8 cellular contexts compared by ENCODE assay signal in the genomic region with DNA sequence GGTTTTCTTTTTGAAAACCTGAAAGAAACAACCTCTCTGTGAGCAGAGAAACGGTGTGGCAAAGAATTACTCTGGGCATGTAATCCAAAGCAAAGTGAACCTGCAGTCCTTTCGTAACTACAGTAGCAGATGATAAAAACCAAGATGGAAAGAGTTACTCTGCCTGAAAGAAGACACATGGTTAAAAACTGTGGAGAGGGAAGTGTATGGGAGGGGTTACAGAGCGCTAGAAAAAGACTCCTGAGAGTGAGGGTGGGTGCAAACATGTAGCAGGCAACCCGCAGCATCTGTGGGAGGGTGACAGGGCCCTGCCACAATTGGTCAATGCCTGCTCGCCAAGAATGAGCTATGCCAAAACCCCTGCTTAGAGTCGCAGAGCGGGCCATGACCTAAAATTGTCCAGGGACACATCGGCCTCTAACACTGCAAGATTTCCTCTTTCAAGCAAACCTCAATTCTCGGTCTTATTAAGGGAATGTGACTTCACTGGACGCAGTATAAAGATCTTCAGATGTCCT. TPM values are rescaled to one million over a fixed set of nuclear protein-coding genes. Genes with fewer than 3 reads are reported as not detected.
DNase-seq lines count a peak whose midpoint lies in the region; ATAC-seq and TF ChIP-seq lines count a peak whose summit lies in the region.

No MANE protein-coding gene starts in this region.

- no peaks in the 10 kb centered on the region for H3K27me3 ChIP-seq in left lung

- H3K4me3 Mint-ChIP-seq in MCF 10A (ENCODE audit: unreplicated experiment), result peak overlapping the region; percentile 88

- peaks cover under 1% of the 10 kb centered on the region; the same call in 1 of the 2 replicates for H3K36me3 ChIP-seq in ES-I3 (ENCODE audit: insufficient read depth, low read length)
- peaks cover 8 to 24% of the 10 kb centered on the region in 2 experiments; a peak in 2 of 3 replicates for H3K36me3 ChIP-seq in HEK293 (ENCODE audit: control insufficient read depth in 2 of 2, insufficient read depth in 1 of 2, low read length in 2 of 2)
- peaks cover 0 to 27% of the 10 kb centered on the region in 2 donors for H3K36me3 ChIP-seq in left lung

- H3K9ac ChIP-seq in ES-I3 (ENCODE audit: low read depth, low read length), result peak overlapping the region; percentile 92

- CTCF ChIA-PET in HEK293 (lab: Yijun Ruan, JAX), result interaction anchor here (0.6 to 1.0 kb wide), 10 partner anchors 10 to 982 kb away, joined by 3 to 5 read pairs (median 3); no protein-coding TSS in a partner anchor
- CTCF ChIA-PET in MCF 10A (lab: Yijun Ruan, JAX), result interaction anchor here (0.5 to 2.0 kb wide), 6 partner anchors 14 to 165 kb away, joined by 3 to 12 read pairs (median 4); no protein-coding TSS in a partner anchor

- TF ChIP-seq CTCF in HEK293 (tag by site-specific recombination; IDR thresholded peaks at IDR 0.05) (no peak), MCF 10A (IDR thresholded peaks at IDR 0.05; ENCODE audit: unreplicated experiment) (no peak), left lung (IDR thresholded peaks at IDR 0.05) (no peak)

- H3K27ac Mint-ChIP-seq in MCF 10A (ENCODE audit: low read depth, unreplicated experiment), result peak overlapping the region; percentile 99

- H3K4me1 Mint-ChIP-seq in MCF 10A (ENCODE audit: insufficient read depth, unreplicated experiment), result peaks cover 15% of the 10 kb centered on the region

- H3K27ac ChIP-seq in HEK293 (ENCODE audit: extremely low read depth, low read depth, low read length), result peak overlapping the region; percentile 84
- H3K27ac ChIP-seq in left lung, result peak overlapping the region; percentile 87 to 98

- intact Hi-C loops in MCF 10A (cut with micrococcal nuclease) (no loop called here), left lung (cut with DNase I) (no loop called here)

- POLR2A ChIA-PET in HEK293 (lab: Yijun Ruan, JAX), result interaction anchor here (0.6 to 1.7 kb wide), 6 partner anchors 8 to 55 kb away, joined by 3 to 6 read pairs (median 4); partner anchors contain the start of gene RHEBL1
- POLR2A ChIA-PET in MCF 10A (lab: Yijun Ruan, JAX), result interaction anchor here (0.5 to 1.5 kb wide), 15 partner anchors 10 to 194 kb away, joined by 3 to 8 read pairs (median 3); partner anchors contain the start of genes ARF3, DDN, DDX23 and RND1

- peak; percentile 12 for ATAC-seq in left lung
- peak; percentile 62 for ATAC-seq in stimulated activated naive CD8-positive, alpha-beta T cell treated with anti-CD3 and anti-CD28 coated beads, Interleukin-15, Interleukin-2, amounts not matched to agents 100 U/mL and 50 U/mL, for 24 hours
- no peak for ATAC-seq in GM21526 (IDR thresholded peaks at IDR 0.05; ENCODE audit: low FRiP score, unreplicated experiment)

- H3K4me1 ChIP-seq in ES-I3 (ENCODE audit: insufficient read depth, low read length) (no peaks in the 10 kb centered on the region; the same call in 1 of the 2 replicates), HEK293 (ENCODE audit: control insufficient read depth, insufficient read depth, low read length) (no peaks in the 10 kb centered on the region; the same call in 1 of the 2 replicates), left lung (peaks cover 8 to 33% of the 10 kb centered on the region in 2 donors)

- H3K4me3 ChIP-seq in HEK293 (ENCODE audit: low read depth, low read length) (peak overlapping the region; percentile 95), left lung (peak overlapping the region; percentile 68 to 83)

- H3K27me3 Mint-ChIP-seq in MCF 10A (ENCODE audit: insufficient read depth, unreplicated experiment), result no peaks in the 10 kb centered on the region

- H3K9me3 Mint-ChIP-seq in MCF 10A (ENCODE audit: unreplicated experiment), result no peaks in the 10 kb centered on the region

- H3K9me3 ChIP-seq in ES-I3 (ENCODE audit: control insufficient read depth, insufficient read depth, low read length), result no peaks in the 10 kb centered on the region
- H3K9me3 ChIP-seq in HEK293 (ENCODE audit: control insufficient read depth, insufficient read depth, low read depth, low read length), result no peaks in the 10 kb centered on the region
- H3K9me3 ChIP-seq in left lung, result no peaks in the 10 kb centered on the region

- DNase-seq in OCI-M1 (lab: John Stamatoyannopoulos, UW), result peak; percentile 86
- peak; percentile 42 for DNase-seq in MCF 10A (ENCODE audit: unreplicated experiment)
- DNase-seq in left lung, result no peak
- DNase-seq in stimulated activated naive CD8-positive, alpha-beta T cell treated with anti-CD3 and anti-CD28 coated beads, Interleukin-15, Interleukin-2, amounts not matched to agents 100 U/mL and 50 U/mL, for 24 hours, result peak; percentile 66
- DNase-seq in islet precursor cell, result no peak

- BruUV-seq in MCF 10A (replicated peaks; lab: Mats Ljungman, UMichigan), result no TSS peak

- H3K36me3 Mint-ChIP-seq in MCF 10A (ENCODE audit: insufficient read depth, unreplicated experiment), result peaks cover 37% of the 10 kb centered on the region

TF ChIP-seq in HEK293, 187 proteins besides CTCF, POLR2A, EP300 and RAD21:
- no peak for TF ChIP-seq ZBTB7A (tag by site-specific recombination; IDR thresholded peaks at IDR 0.05; ENCODE audit: low read depth)
- 0 out of 2 replicates have a peak, but pooled peaks have one; percentile 11 for TF ChIP-seq PRDM1 (tag by site-specific recombination; IDR thresholded peaks at IDR 0.05)
- TF ChIP-seq, protein P1, sequence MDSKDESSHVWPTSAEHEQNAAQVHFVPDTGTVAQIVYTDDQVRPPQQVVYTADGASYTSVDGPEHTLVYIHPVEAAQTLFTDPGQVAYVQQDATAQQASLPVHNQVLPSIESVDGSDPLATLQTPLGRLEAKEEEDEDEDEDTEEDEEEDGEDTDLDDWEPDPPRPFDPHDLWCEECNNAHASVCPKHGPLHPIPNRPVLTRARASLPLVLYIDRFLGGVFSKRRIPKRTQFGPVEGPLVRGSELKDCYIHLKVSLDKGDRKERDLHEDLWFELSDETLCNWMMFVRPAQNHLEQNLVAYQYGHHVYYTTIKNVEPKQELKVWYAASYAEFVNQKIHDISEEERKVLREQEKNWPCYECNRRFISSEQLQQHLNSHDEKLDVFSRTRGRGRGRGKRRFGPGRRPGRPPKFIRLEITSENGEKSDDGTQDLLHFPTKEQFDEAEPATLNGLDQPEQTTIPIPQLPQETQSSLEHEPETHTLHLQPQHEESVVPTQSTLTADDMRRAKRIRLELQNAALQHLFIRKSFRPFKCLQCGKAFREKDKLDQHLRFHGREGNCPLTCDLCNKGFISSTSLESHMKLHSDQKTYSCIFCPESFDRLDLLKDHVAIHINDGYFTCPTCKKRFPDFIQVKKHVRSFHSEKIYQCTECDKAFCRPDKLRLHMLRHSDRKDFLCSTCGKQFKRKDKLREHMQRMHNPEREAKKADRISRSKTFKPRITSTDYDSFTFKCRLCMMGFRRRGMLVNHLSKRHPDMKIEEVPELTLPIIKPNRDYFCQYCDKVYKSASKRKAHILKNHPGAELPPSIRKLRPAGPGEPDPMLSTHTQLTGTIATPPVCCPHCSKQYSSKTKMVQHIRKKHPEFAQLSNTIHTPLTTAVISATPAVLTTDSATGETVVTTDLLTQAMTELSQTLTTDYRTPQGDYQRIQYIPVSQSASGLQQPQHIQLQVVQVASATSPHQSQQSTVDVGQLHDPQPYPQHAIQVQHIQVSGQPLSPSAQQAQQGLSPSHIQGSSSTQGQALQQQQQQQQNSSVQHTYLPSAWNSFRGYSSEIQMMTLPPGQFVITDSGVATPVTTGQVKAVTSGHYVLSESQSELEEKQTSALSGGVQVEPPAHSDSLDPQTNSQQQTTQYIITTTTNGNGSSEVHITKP (tag by site-specific recombination; IDR thresholded peaks at IDR 0.05), result peak; percentile 30; the same call in 1 of the 2 replicates
- TF ChIP-seq, protein P2, sequence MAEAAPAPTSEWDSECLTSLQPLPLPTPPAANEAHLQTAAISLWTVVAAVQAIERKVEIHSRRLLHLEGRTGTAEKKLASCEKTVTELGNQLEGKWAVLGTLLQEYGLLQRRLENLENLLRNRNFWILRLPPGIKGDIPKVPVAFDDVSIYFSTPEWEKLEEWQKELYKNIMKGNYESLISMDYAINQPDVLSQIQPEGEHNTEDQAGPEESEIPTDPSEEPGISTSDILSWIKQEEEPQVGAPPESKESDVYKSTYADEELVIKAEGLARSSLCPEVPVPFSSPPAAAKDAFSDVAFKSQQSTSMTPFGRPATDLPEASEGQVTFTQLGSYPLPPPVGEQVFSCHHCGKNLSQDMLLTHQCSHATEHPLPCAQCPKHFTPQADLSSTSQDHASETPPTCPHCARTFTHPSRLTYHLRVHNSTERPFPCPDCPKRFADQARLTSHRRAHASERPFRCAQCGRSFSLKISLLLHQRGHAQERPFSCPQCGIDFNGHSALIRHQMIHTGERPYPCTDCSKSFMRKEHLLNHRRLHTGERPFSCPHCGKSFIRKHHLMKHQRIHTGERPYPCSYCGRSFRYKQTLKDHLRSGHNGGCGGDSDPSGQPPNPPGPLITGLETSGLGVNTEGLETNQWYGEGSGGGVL (tag by site-specific recombination; IDR thresholded peaks at IDR 0.05), result peak; percentile 52; the same call in 1 of the 2 replicates
- peak; percentile 36; the same call in 1 of the 2 replicates for TF ChIP-seq SP2 (tag by site-specific recombination; IDR thresholded peaks at IDR 0.05)
- TF ChIP-seq ZNF354C (tag by site-specific recombination; IDR thresholded peaks at IDR 0.05; ENCODE audit: borderline replicate concordance, low read depth), result no peak
- peak; percentile 56 for TF ChIP-seq ZFHX2 (tag by site-specific recombination; conservative IDR thresholded peaks at IDR 0.05)
- no peak for TF ChIP-seq ZNF560 (tag by site-specific recombination; IDR thresholded peaks at IDR 0.05; ENCODE audit: borderline replicate concordance)
TF ChIP-seq in HEK293: peak in this region for 5.

RNA-seq across cellular contexts. Expression of gene PRKAG1, which starts 0.8 kb away (rescaled TPM):
- total RNA-seq in MCF 10A (2022) (80.3 and 84.6 TPM in 2 replicates), left lung (10 to 100 TPM; 48.4 to 62.7 TPM)

RNA-seq across cellular contexts. Expression of gene DDN, which starts 18.6 kb away (rescaled TPM):
- 0.28 and 0.47 TPM in 2 replicates for total RNA-seq in MCF 10A (2022)
- under 1 TPM; 0.06 to 0.08 TPM for total RNA-seq in left lung

RNA-seq across cellular contexts. Expression of gene WNT1, which starts 39.7 kb away (rescaled TPM):
- total RNA-seq in MCF 10A (2022) (not detected in 2 replicates), left lung (not detected)

RNA-seq across cellular contexts. Expression of gene KMT2D, which starts 42.8 kb away (rescaled TPM):
- 76.9 and 92.5 TPM in 2 replicates for total RNA-seq in MCF 10A (2022)
- total RNA-seq in left lung, result 100 to 1,000 TPM in 1 of 2 donors, 10 to 100 TPM in 1; 81.2 to 110 TPM

RNA-seq across cellular contexts. Expression of gene WNT10B, which starts 46.3 kb away (rescaled TPM):
- total RNA-seq in MCF 10A (2022) (1.1 TPM in 1 of 2 replicates, not detected in the other), left lung (under 1 TPM; 0.15 to 0.58 TPM)

Comparison
In these comparisons a context has a peak if more than half of its experiments do, and no peak if none do; other contexts are left out.
1. DNase-seq: peak in OCI-M1 (single experiment), MCF 10A (single experiment) and stimulated activated naive CD8-positive, alpha-beta T cell treated with anti-CD3 and anti-CD28 coated beads, Interleukin-15, Interleukin-2, amounts not matched to agents 100 U/mL and 50 U/mL, for 24 hours (single experiment); none in left lung (0 of 2) and islet precursor cell (single experiment).